1 cellular context compared by ENCODE assay signal in genomic region chr7:135976312-135977019, GRCh38.
TF ChIP-seq lines count a peak whose summit lies in the region.

No MANE protein-coding gene starts in this region.

TF ChIP-seq in K562, 482 proteins besides CTCF, POLR2A, EP300 and RAD21 (continued from another document and continues in another):
- TF ChIP-seq, protein P1, sequence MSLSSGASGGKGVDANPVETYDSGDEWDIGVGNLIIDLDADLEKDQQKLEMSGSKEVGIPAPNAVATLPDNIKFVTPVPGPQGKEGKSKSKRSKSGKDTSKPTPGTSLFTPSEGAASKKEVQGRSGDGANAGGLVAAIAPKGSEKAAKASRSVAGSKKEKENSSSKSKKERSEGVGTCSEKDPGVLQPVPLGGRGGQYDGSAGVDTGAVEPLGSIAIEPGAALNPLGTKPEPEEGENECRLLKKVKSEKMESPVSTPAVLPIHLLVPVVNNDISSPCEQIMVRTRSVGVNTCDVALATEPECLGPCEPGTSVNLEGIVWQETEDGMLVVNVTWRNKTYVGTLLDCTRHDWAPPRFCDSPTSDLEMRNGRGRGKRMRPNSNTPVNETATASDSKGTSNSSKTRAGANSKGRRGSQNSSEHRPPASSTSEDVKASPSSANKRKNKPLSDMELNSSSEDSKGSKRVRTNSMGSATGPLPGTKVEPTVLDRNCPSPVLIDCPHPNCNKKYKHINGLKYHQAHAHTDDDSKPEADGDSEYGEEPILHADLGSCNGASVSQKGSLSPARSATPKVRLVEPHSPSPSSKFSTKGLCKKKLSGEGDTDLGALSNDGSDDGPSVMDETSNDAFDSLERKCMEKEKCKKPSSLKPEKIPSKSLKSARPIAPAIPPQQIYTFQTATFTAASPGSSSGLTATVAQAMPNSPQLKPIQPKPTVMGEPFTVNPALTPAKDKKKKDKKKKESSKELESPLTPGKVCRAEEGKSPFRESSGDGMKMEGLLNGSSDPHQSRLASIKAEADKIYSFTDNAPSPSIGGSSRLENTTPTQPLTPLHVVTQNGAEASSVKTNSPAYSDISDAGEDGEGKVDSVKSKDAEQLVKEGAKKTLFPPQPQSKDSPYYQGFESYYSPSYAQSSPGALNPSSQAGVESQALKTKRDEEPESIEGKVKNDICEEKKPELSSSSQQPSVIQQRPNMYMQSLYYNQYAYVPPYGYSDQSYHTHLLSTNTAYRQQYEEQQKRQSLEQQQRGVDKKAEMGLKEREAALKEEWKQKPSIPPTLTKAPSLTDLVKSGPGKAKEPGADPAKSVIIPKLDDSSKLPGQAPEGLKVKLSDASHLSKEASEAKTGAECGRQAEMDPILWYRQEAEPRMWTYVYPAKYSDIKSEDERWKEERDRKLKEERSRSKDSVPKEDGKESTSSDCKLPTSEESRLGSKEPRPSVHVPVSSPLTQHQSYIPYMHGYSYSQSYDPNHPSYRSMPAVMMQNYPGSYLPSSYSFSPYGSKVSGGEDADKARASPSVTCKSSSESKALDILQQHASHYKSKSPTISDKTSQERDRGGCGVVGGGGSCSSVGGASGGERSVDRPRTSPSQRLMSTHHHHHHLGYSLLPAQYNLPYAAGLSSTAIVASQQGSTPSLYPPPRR (CRISPR knock-in tag; IDR thresholded peaks at IDR 0.05; ENCODE audit: borderline replicate concordance), result peak; percentile 91; the same call in 1 of the 2 replicates
- TF ChIP-seq ZNF431 (CRISPR knock-in tag; IDR thresholded peaks at IDR 0.05), result no peak
- 0 out of 2 replicates have a peak, but pooled peaks have one; percentile 10 for TF ChIP-seq BCOR (IDR thresholded peaks at IDR 0.05)
- TF ChIP-seq ZEB2 (IDR thresholded peaks at IDR 0.05), result 0 out of 2 replicates have a peak, but pooled peaks have one; percentile 49
- no peak for TF ChIP-seq BRD9 (IDR thresholded peaks at IDR 0.05; ENCODE audit: low read depth, partially characterized antibody)
- TF ChIP-seq, protein P2, sequence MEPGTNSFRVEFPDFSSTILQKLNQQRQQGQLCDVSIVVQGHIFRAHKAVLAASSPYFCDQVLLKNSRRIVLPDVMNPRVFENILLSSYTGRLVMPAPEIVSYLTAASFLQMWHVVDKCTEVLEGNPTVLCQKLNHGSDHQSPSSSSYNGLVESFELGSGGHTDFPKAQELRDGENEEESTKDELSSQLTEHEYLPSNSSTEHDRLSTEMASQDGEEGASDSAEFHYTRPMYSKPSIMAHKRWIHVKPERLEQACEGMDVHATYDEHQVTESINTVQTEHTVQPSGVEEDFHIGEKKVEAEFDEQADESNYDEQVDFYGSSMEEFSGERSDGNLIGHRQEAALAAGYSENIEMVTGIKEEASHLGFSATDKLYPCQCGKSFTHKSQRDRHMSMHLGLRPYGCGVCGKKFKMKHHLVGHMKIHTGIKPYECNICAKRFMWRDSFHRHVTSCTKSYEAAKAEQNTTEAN (CRISPR knock-in tag; IDR thresholded peaks at IDR 0.05), result no peak
- TF ChIP-seq DDX20 (tag; IDR thresholded peaks at IDR 0.05; ENCODE audit: low read depth), result no peak
- TF ChIP-seq SIRT6 (IDR thresholded peaks at IDR 0.05; ENCODE audit: low read depth, low read length), result no peak
- TF ChIP-seq PBX2 (CRISPR knock-in tag; IDR thresholded peaks at IDR 0.05; ENCODE audit: low read depth), result no peak
- TF ChIP-seq PBX2 (tag; conservative IDR thresholded peaks at IDR 0.05; ENCODE audit: low read depth), result no peak
- TF ChIP-seq CHD4 (IDR thresholded peaks at IDR 0.05; ENCODE audit: insufficient read depth, insufficient replicate concordance, low read depth, low read length, poor library complexity, severe bottlenecking), result no peak
- TF ChIP-seq, protein P3, sequence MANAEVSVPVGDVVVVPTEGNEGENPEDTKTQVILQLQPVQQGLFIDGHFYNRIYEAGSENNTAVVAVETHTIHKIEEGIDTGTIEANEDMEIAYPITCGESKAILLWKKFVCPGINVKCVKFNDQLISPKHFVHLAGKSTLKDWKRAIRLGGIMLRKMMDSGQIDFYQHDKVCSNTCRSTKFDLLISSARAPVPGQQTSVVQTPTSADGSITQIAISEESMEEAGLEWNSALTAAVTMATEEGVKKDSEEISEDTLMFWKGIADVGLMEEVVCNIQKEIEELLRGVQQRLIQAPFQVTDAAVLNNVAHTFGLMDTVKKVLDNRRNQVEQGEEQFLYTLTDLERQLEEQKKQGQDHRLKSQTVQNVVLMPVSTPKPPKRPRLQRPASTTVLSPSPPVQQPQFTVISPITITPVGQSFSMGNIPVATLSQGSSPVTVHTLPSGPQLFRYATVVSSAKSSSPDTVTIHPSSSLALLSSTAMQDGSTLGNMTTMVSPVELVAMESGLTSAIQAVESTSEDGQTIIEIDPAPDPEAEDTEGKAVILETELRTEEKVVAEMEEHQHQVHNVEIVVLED (CRISPR knock-in tag; IDR thresholded peaks at IDR 0.05), result no peak
- no peak for TF ChIP-seq GABPA (tag; conservative IDR thresholded peaks at IDR 0.05; ENCODE audit: low read depth)
- TF ChIP-seq, protein P4, sequence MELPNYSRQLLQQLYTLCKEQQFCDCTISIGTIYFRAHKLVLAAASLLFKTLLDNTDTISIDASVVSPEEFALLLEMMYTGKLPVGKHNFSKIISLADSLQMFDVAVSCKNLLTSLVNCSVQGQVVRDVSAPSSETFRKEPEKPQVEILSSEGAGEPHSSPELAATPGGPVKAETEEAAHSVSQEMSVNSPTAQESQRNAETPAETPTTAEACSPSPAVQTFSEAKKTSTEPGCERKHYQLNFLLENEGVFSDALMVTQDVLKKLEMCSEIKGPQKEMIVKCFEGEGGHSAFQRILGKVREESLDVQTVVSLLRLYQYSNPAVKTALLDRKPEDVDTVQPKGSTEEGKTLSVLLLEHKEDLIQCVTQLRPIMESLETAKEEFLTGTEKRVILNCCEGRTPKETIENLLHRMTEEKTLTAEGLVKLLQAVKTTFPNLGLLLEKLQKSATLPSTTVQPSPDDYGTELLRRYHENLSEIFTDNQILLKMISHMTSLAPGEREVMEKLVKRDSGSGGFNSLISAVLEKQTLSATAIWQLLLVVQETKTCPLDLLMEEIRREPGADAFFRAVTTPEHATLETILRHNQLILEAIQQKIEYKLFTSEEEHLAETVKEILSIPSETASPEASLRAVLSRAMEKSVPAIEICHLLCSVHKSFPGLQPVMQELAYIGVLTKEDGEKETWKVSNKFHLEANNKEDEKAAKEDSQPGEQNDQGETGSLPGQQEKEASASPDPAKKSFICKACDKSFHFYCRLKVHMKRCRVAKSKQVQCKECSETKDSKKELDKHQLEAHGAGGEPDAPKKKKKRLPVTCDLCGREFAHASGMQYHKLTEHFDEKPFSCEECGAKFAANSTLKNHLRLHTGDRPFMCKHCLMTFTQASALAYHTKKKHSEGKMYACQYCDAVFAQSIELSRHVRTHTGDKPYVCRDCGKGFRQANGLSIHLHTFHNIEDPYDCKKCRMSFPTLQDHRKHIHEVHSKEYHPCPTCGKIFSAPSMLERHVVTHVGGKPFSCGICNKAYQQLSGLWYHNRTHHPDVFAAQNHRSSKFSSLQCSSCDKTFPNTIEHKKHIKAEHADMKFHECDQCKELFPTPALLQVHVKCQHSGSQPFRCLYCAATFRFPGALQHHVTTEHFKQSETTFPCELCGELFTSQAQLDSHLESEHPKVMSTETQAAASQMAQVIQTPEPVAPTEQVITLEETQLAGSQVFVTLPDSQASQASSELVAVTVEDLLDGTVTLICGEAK (IDR thresholded peaks at IDR 0.05), result no peak
- TF ChIP-seq, protein P4 (CRISPR knock-in tag; IDR thresholded peaks at IDR 0.05), result no peak
- TF ChIP-seq NCOA6 (IDR thresholded peaks at IDR 0.05), result no peak
- no peak for TF ChIP-seq NR2F6 (CRISPR knock-in tag; IDR thresholded peaks at IDR 0.05)
- peak; percentile 96 for TF ChIP-seq HDGF (IDR thresholded peaks at IDR 0.05)
- no peak for TF ChIP-seq ZFP91 (CRISPR knock-in tag; IDR thresholded peaks at IDR 0.05)
- TF ChIP-seq SAFB (IDR thresholded peaks at IDR 0.05; ENCODE audit: borderline replicate concordance, low read depth, low read length), result no peak
- no peak for TF ChIP-seq PTTG1 (tag; IDR thresholded peaks at IDR 0.05; ENCODE audit: low read depth)
- TF ChIP-seq CBFB (CRISPR knock-in tag; IDR thresholded peaks at IDR 0.05), result no peak
- TF ChIP-seq NCOR1 (IDR thresholded peaks at IDR 0.05), result no peak
- no peak for TF ChIP-seq ZNF785 (CRISPR knock-in tag; IDR thresholded peaks at IDR 0.05)
- no peak for TF ChIP-seq EZH2 (IDR thresholded peaks at IDR 0.05; ENCODE audit: borderline replicate concordance, low read depth, low read length)
- TF ChIP-seq, protein P5, sequence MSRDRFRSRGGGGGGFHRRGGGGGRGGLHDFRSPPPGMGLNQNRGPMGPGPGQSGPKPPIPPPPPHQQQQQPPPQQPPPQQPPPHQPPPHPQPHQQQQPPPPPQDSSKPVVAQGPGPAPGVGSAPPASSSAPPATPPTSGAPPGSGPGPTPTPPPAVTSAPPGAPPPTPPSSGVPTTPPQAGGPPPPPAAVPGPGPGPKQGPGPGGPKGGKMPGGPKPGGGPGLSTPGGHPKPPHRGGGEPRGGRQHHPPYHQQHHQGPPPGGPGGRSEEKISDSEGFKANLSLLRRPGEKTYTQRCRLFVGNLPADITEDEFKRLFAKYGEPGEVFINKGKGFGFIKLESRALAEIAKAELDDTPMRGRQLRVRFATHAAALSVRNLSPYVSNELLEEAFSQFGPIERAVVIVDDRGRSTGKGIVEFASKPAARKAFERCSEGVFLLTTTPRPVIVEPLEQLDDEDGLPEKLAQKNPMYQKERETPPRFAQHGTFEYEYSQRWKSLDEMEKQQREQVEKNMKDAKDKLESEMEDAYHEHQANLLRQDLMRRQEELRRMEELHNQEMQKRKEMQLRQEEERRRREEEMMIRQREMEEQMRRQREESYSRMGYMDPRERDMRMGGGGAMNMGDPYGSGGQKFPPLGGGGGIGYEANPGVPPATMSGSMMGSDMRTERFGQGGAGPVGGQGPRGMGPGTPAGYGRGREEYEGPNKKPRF (IDR thresholded peaks at IDR 0.05; ENCODE audit: low read depth, low read length), result no peak
- no peak for TF ChIP-seq TCFL5 (CRISPR knock-in tag; conservative IDR thresholded peaks at IDR 0.05)
- no peak for TF ChIP-seq MED1 (CRISPR knock-in tag; IDR thresholded peaks at IDR 0.05; ENCODE audit: borderline replicate concordance)
- TF ChIP-seq GTF2F1 (IDR thresholded peaks at IDR 0.05; ENCODE audit: low read depth, low read length), result no peak
- TF ChIP-seq TAF9B (IDR thresholded peaks at IDR 0.05; ENCODE audit: partially characterized antibody), result peak; percentile 25
- TF ChIP-seq CBX5 (IDR thresholded peaks at IDR 0.05; ENCODE audit: borderline replicate concordance, low read depth), result 0 out of 2 replicates have a peak, but pooled peaks have one; percentile 10
- TF ChIP-seq E2F4 (CRISPR knock-in tag; IDR thresholded peaks at IDR 0.05; ENCODE audit: low read depth), result 0 out of 2 replicates have a peak, but pooled peaks have one; percentile 8
- 0 out of 2 replicates have a peak, but pooled peaks have one; percentile 6 for TF ChIP-seq ETV5 (CRISPR knock-in tag; IDR thresholded peaks at IDR 0.05; ENCODE audit: low read depth)
